In the genomic region with DNA sequence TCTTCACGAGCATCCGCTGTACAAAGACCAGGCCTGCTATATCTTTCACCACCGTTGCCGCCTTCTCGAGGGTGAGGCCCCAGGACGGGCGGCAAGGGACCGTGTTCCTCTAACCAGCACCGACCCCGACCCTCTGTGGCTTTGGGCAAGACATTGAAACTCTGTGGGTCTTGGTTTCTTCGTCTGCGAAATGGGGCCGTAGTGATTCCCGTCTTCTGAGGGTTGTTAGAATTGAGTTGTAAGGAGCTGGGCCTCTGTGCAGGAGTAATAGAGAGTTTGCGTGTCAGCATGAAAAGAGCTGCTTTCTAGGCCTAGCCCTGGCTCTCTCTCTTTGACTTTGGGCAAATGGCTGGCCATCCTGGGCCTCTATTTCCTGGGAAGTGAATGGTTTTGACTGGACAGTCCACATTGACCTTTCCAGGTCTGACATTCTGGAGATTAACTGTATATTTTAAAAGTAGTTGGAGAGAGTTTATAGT, we compare ENCODE assay signal across 8 cellular contexts. TPM values are rescaled to one million over a fixed set of nuclear protein-coding genes. Genes with fewer than 3 reads are reported as not detected.
DNase-seq lines count a peak whose midpoint lies in the region; TF ChIP-seq lines count a peak whose summit lies in the region.

No MANE protein-coding gene starts in this region.

- no peak overlapping the region for H4K5ac ChIP-seq in mesendoderm (ENCODE audit: low read length)

- no peak overlapping the region for H3K23ac ChIP-seq in mesendoderm (ENCODE audit: low read length)

- H3K79me2 ChIP-seq in mesendoderm (ENCODE audit: control insufficient read depth, insufficient read depth, low read length) = peaks cover 25% of the 10 kb centered on the region

- no peak overlapping the region for H2BK5ac ChIP-seq in mesendoderm (ENCODE audit: low read length)

- H3K27ac ChIP-seq in breast epithelium (peak overlapping the region; percentile 82 to 85), mesendoderm (ENCODE audit: low read depth, low read length) (no peak overlapping the region)

- no CpG with 5 or more reads among the region's 15 CpGs for WGBS in mesendoderm (ENCODE audit: extremely low coverage, insufficient coverage, low lambda C conversion rate)

- no peaks in the 10 kb centered on the region for H3K9me3 ChIP-seq in breast epithelium

- H3K36me3 ChIP-seq in breast epithelium (peaks cover under 1% of the 10 kb centered on the region), mesendoderm (ENCODE audit: control insufficient read depth, insufficient read depth, low read length) (peaks cover 3% of the 10 kb centered on the region)

- peak; percentile 16 for DNase-seq in NCI-H510A treated with DMSO at 0.1 percent for 48 hours (lab: John Stamatoyannopoulos, UW)
- no peak for DNase-seq in NCI-H510A (lab: John Stamatoyannopoulos, UW)
- DNase-seq in HK-2 (ENCODE audit: unreplicated experiment) = peak; percentile 26
- no peak for DNase-seq in breast epithelium (ENCODE audit: low spot score in 2 of 2)
- no peak for DNase-seq in mesendoderm
- DNase-seq in retina = no peak
- no peak for DNase-seq in NCI-H748 (lab: John Stamatoyannopoulos, UW; ENCODE audit: unreplicated experiment)
- no peak for DNase-seq in GM20000 (ENCODE audit: low spot score)

- H3K9ac ChIP-seq in mesendoderm (ENCODE audit: low read length) = peak overlapping the region; percentile 73

- H3K4me3 ChIP-seq in breast epithelium (peak overlapping the region; percentile 69 to 96 (median 92)), mesendoderm (ENCODE audit: low read length) (peak overlapping the region; percentile 60)

- H3K4ac ChIP-seq in mesendoderm (ENCODE audit: low read depth, low read length) = no peak overlapping the region

- no peak overlapping the region for H2BK120ac ChIP-seq in mesendoderm (ENCODE audit: low read depth, low read length)

- TF ChIP-seq POLR2A in breast epithelium (IDR thresholded peaks at IDR 0.05) = no peak

- H3K56ac ChIP-seq in mesendoderm (ENCODE audit: low read length) = peak overlapping the region; percentile 91

- H2BK15ac ChIP-seq in mesendoderm (replicated peaks; ENCODE audit: low read depth) = no peak overlapping the region

- no peak overlapping the region for H4K8ac ChIP-seq in mesendoderm (ENCODE audit: low read depth, low read length)

- peaks cover 6 to 15% of the 10 kb centered on the region in 2 donors for H3K4me1 ChIP-seq in breast epithelium
- H3K4me1 ChIP-seq in mesendoderm (ENCODE audit: control insufficient read depth, low read depth, low read length) = peaks cover 8% of the 10 kb centered on the region

- H3K79me1 ChIP-seq in mesendoderm (ENCODE audit: low read length) = peaks cover 21% of the 10 kb centered on the region

- intact Hi-C loops in breast epithelium (cut with DNase I; ENCODE audit: low total_unique reads) = no loop called here

- no peak for TF ChIP-seq CTCF in breast epithelium (IDR thresholded peaks at IDR 0.05)
- no peak for TF ChIP-seq CTCF in GM20000 (IDR thresholded peaks at IDR 0.05; ENCODE audit: extremely low read depth, missing control alignments)

- H3K27me3 ChIP-seq in breast epithelium (no peaks in the 10 kb centered on the region), mesendoderm (ENCODE audit: insufficient read depth, low read length, poor library complexity) (no peaks in the 10 kb centered on the region)

- H2AK5ac ChIP-seq in mesendoderm (ENCODE audit: low read length) = no peak overlapping the region

- no peak overlapping the region for H3K18ac ChIP-seq in mesendoderm (ENCODE audit: low read length)

- peak overlapping the region; percentile 81 for H3K4me2 ChIP-seq in mesendoderm (ENCODE audit: low read length)

RNA-seq across cellular contexts. Expression of a gene that starts 0.6 kb away (rescaled TPM):
- 10 to 100 TPM; 44.6 to 70.7 (median 48.8) TPM for total RNA-seq in breast epithelium
- 131 TPM for polyA plus RNA-seq in mesendoderm (2013, experiment 1 of 2)
- 133 TPM for polyA plus RNA-seq in mesendoderm (2013, experiment 2 of 2)

RNA-seq across cellular contexts. Expression of a gene that starts 0.7 kb away (rescaled TPM):
- total RNA-seq in breast epithelium = 1 to 10 TPM; 4.5 to 8.0 (median 7.5) TPM
- 5.3 TPM for polyA plus RNA-seq in mesendoderm (2013, experiment 1 of 2)
- polyA plus RNA-seq in mesendoderm (2013, experiment 2 of 2) = 5.6 TPM

RNA-seq across cellular contexts. Expression of a gene that starts 47.8 kb away (rescaled TPM):
- 1 to 10 TPM in 1 of 3 donors, not detected in 2; 1.3 TPM for total RNA-seq in breast epithelium
- not detected for polyA plus RNA-seq in mesendoderm (2013, experiment 1 of 2)
- polyA plus RNA-seq in mesendoderm (2013, experiment 2 of 2) = not detected

Comparison
In these comparisons a context has a peak if more than half of its experiments do, and no peak if none do; other contexts are left out.
1. DNase-seq: peak in NCI-H510A treated with DMSO at 0.1 percent for 48 hours (single experiment) and HK-2 (single experiment); none in NCI-H510A (single experiment), breast epithelium (0 of 2), mesendoderm (single experiment), retina (single experiment), NCI-H748 (single experiment) and GM20000 (single experiment).